Comparison of ENCODE assay signal across 9 cellular contexts in genomic region chr7:46838463-46838862, GRCh38.
DNase-seq lines count a peak whose midpoint lies in the region; TF ChIP-seq lines count a peak whose summit lies in the region.
"Had no signal": no experiment of that assay in that cellular context is flagged by ENCODE, and none has a peak within 500 bp of the region (broad histone marks: within the 10 kb centered on the region; RNA-seq: fewer than 3 reads in every experiment).

No MANE protein-coding gene starts in this region.

- H3K79me2 ChIP-seq in neural progenitor cell (ENCODE audit: low read depth) = no peaks in the 10 kb centered on the region

- no peak overlapping the region for H3K4me3 Mint-ChIP-seq in neural progenitor cell
- H3K4me3 Mint-ChIP-seq: CD8-positive, alpha-beta memory T cell had no signal

- H3K27me3 ChIP-seq in H7 (ENCODE audit: control insufficient read depth, insufficient read depth, low read length) (no peaks in the 10 kb centered on the region), neural progenitor cell (no peaks in the 10 kb centered on the region), thyroid gland (no peaks in the 10 kb centered on the region)

- H3F3A ChIP-seq in neural progenitor cell (ENCODE audit: low read depth) = no peaks in the 10 kb centered on the region

- no peaks in the 10 kb centered on the region for H3K9me3 Mint-ChIP-seq in neural progenitor cell

- TF ChIP-seq POLR2A in thyroid gland (IDR thresholded peaks at IDR 0.05) = no peak

- H3K4me2 ChIP-seq in neural progenitor cell = no peak overlapping the region

- no peak overlapping the region for H3K27ac Mint-ChIP-seq in neural progenitor cell
- H3K27ac Mint-ChIP-seq: CD8-positive, alpha-beta memory T cell had no signal

- H3K9ac ChIP-seq in SK-N-MC (ENCODE audit: insufficient read length) = no peak overlapping the region
- H3K9ac ChIP-seq in neural progenitor cell = no peak overlapping the region

- H3K4me1 Mint-ChIP-seq in neural progenitor cell = no peaks in the 10 kb centered on the region
- H3K4me1 Mint-ChIP-seq: CD8-positive, alpha-beta memory T cell had no signal

- no peaks in the 10 kb centered on the region for H3K36me3 Mint-ChIP-seq in neural progenitor cell
- H3K36me3 Mint-ChIP-seq: CD8-positive, alpha-beta memory T cell had no signal

- H3K4me3 ChIP-seq in H7 (ENCODE audit: insufficient read depth, low read depth, low read length) = no peak overlapping the region
- H3K4me3 ChIP-seq in SK-N-MC = no peak overlapping the region
- no peak overlapping the region for H3K4me3 ChIP-seq in neural progenitor cell
- H3K4me3 ChIP-seq in thyroid gland (replicated peaks in 1 of 3) = no peak overlapping the region

- intact Hi-C loops in thyroid gland (cut with DNase I) = no loop called here

- TF ChIP-seq CTCF in neural progenitor cell (IDR thresholded peaks at IDR 0.05) = no peak
- TF ChIP-seq CTCF in thyroid gland (IDR thresholded peaks at IDR 0.05) = no peak

- peaks cover 5% of the 10 kb centered on the region for H3K27me3 Mint-ChIP-seq in neural progenitor cell (ENCODE audit: insufficient read depth, low read depth)
- H3K27me3 Mint-ChIP-seq: CD8-positive, alpha-beta memory T cell had no signal

- no peaks in the 10 kb centered on the region for H3K36me3 ChIP-seq in H7 (replicated peaks; ENCODE audit: control insufficient read depth, insufficient read depth, low read length)
- H3K36me3 ChIP-seq in SK-N-MC (ENCODE audit: insufficient read depth, low read length) = no peaks in the 10 kb centered on the region
- no peaks in the 10 kb centered on the region for H3K36me3 ChIP-seq in neural progenitor cell
- no peaks in the 10 kb centered on the region for H3K36me3 ChIP-seq in thyroid gland

- 88 to 93% methylated on average over 5 of the region's 5 CpGs for WGBS in thyroid gland, 2 donors

- peak; percentile 3 for DNase-seq in H7
- DNase-seq in SK-N-MC (ENCODE audit: low read depth, low spot score) = peak; percentile 12
- no peak for DNase-seq in neural progenitor cell (ENCODE audit: low spot score)
- DNase-seq in AG08396 (ENCODE audit: low spot score) = no peak
- DNase-seq in NCI-H2227 (lab: John Stamatoyannopoulos, UW; ENCODE audit: unreplicated experiment) = no peak
- DNase-seq in thyroid gland = no peak
- no peak for DNase-seq in GDM1 (lab: John Stamatoyannopoulos, UW)
- DNase-seq: Caco-2; CD8-positive, alpha-beta memory T cell had no signal

- H4K20me1 ChIP-seq in neural progenitor cell (ENCODE audit: low read depth) = no peaks in the 10 kb centered on the region

- H3K4me1 ChIP-seq in neural progenitor cell = no peaks in the 10 kb centered on the region
- H3K4me1 ChIP-seq in thyroid gland = no peaks in the 10 kb centered on the region
- H3K4me1 ChIP-seq: Caco-2 had no signal

- H3K9me3 ChIP-seq in SK-N-MC (ENCODE audit: low read depth, low read length) (no peaks in the 10 kb centered on the region), neural progenitor cell (ENCODE audit: low read depth) (no peaks in the 10 kb centered on the region), thyroid gland (no peaks in the 10 kb centered on the region)
- H3K9me3 ChIP-seq: Caco-2 had no signal

- H3K27ac ChIP-seq in SK-N-MC (no peak overlapping the region), neural progenitor cell (no peak overlapping the region), thyroid gland (no peak overlapping the region)

- peak overlapping the region; percentile 29 for H2AFZ ChIP-seq in neural progenitor cell (replicated peaks)

Comparison
In these comparisons a context has a peak if more than half of its experiments do, and no peak if none do; other contexts are left out.
1. DNase-seq: peak in H7 (single experiment) and SK-N-MC (single experiment); none in neural progenitor cell (single experiment), AG08396 (single experiment), NCI-H2227 (single experiment), thyroid gland (0 of 2) and GDM1 (single experiment).